14 cellular contexts compared by ENCODE assay signal in the genomic region with DNA sequence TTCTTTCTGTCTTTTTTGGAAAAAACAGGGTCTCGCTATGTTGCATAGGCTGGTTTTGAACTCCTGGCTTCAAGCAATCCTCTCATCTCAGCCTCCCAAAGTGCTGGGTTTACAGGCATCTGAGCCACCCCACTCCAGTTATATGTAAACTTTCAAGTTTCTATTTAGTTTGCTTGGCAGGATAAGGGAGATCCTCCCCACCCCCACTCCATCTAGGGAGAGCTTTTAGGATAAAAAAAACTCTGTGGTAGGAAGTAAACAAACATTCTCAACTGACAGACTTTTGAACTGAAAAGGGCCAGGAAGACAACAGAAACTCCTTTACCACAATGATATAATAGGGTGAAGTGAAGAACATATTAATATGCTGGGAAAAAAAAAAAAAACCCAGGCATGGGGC. TPM values are rescaled to one million over a fixed set of nuclear protein-coding genes. Genes with fewer than 3 reads are reported as not detected.
A peak's percentile ranks its signal among the peaks of the same experiment; 100 is the strongest.
DNase-seq lines count a peak whose midpoint lies in the region; ATAC-seq lines count a peak whose summit lies in the region.
"Had no signal": no experiment of that assay in that cellular context is flagged by ENCODE, and none has a peak within 500 bp of the region (broad histone marks: within the 10 kb centered on the region; RNA-seq: fewer than 3 reads in every experiment).

No MANE protein-coding gene starts in this region.

- H3K27ac Mint-ChIP-seq in T-helper 17 cell = peak overlapping the region; percentile 37
- H3K27ac Mint-ChIP-seq: neural progenitor cell had no signal

- H2AK5ac ChIP-seq in mesenchymal stem cell (ENCODE audit: low read length, severe bottlenecking) = peak overlapping the region; percentile 27

- H3K4me1 ChIP-seq in BLaER1 treated with 17β-estradiol and CSF1 and Interleukin-3, amounts not matched to agents 10 nM and 100 nM = peaks cover 33 to 93% (median 66%) of the 10 kb centered on the region in 10 experiments
- H3K4me1 ChIP-seq in HUES48 (ENCODE audit: control insufficient read depth, insufficient read depth, low read length) (peaks cover 42% of the 10 kb centered on the region), mesenchymal stem cell (ENCODE audit: control insufficient read depth, insufficient read depth, low read depth, low read length) (peaks cover 4% of the 10 kb centered on the region)

- no peaks in the 10 kb centered on the region for H3K79me1 ChIP-seq in mesenchymal stem cell (replicated peaks; ENCODE audit: low read length, poor library complexity, severe bottlenecking)

- no peak for ATAC-seq in T-helper 17 cell
- no peak for ATAC-seq in GM21786 (IDR thresholded peaks at IDR 0.05; ENCODE audit: unreplicated experiment)
- ATAC-seq in HG02678 (IDR thresholded peaks at IDR 0.05; ENCODE audit: unreplicated experiment) = no peak

- no peak overlapping the region for H3K23ac ChIP-seq in mesenchymal stem cell (ENCODE audit: low read length in 2 of 2)

- H2BK12ac ChIP-seq in mesenchymal stem cell (ENCODE audit: low read length in 2 of 2) = no peak overlapping the region

- no peaks in the 10 kb centered on the region for H3K27me3 ChIP-seq in BLaER1 treated with 17β-estradiol and CSF1 and Interleukin-3, amounts not matched to agents 10 nM and 100 nM
- H3K27me3 ChIP-seq in HUES48 (ENCODE audit: control insufficient read depth, insufficient read depth, low read length) (no peaks in the 10 kb centered on the region), mesenchymal stem cell (ENCODE audit: control insufficient read depth in 1 of 2, insufficient read depth in 1 of 2, low read length in 2 of 2) (no peaks in the 10 kb centered on the region)
- H3K27me3 ChIP-seq: neural progenitor cell had no signal

- H3K36me3 Mint-ChIP-seq in T-helper 17 cell (ENCODE audit: low read depth) = peaks cover 7% of the 10 kb centered on the region
- H3K36me3 Mint-ChIP-seq: neural progenitor cell had no signal

- no peak overlapping the region for H3K4me3 Mint-ChIP-seq in T-helper 17 cell
- H3K4me3 Mint-ChIP-seq: neural progenitor cell had no signal

- no peak overlapping the region for H4K8ac ChIP-seq in mesenchymal stem cell (ENCODE audit: low read length)

- no peak overlapping the region for H2BK120ac ChIP-seq in mesenchymal stem cell (ENCODE audit: low read depth, low read length)

- peaks cover 6 to 33% (median 22%) of the 10 kb centered on the region in 11 experiments for H3K9me3 ChIP-seq in BLaER1 treated with 17β-estradiol and CSF1 and Interleukin-3, amounts not matched to agents 10 nM and 100 nM (replicated peaks in 1 of 11)
- H3K9me3 ChIP-seq in HUES48 (ENCODE audit: control insufficient read depth, insufficient read depth, low read length) (no peaks in the 10 kb centered on the region), T-helper 17 cell (ENCODE audit: control insufficient read depth, low read length, poor library complexity, severe bottlenecking) (no peaks in the 10 kb centered on the region), mesenchymal stem cell (ENCODE audit: control insufficient read depth, low read length) (no peaks in the 10 kb centered on the region)
- H3K9me3 ChIP-seq: left ventricle myocardium inferior, mucosa of descending colon had no signal

- H3K14ac ChIP-seq in mesenchymal stem cell (ENCODE audit: low read length in 2 of 2) = no peak overlapping the region

- peaks cover 0 to 9% (median 0%) of the 10 kb centered on the region in 11 experiments; a peak in 1 of 22 replicates for H3K36me3 ChIP-seq in BLaER1 treated with 17β-estradiol and CSF1 and Interleukin-3, amounts not matched to agents 10 nM and 100 nM
- H3K36me3 ChIP-seq in HUES48 (ENCODE audit: control insufficient read depth, insufficient read depth, low read length) (no peaks in the 10 kb centered on the region), mesenchymal stem cell (ENCODE audit: control insufficient read depth in 1 of 2, insufficient read depth in 2 of 2, low read depth in 1 of 2, low read length in 2 of 2) (no peaks in the 10 kb centered on the region)
- H3K36me3 ChIP-seq: left ventricle myocardium inferior, neural progenitor cell had no signal

- DNase-seq in T-helper 17 cell (no peak), mesenchymal stem cell (no peak), dedifferentiated amniotic fluid mesenchymal stem cell (ENCODE audit: extremely low spot score) (no peak), NCI-H2171 (lab: John Stamatoyannopoulos, UW) (no peak)
- DNase-seq: GOT3, left ventricle myocardium inferior, NCI-H1436 treated with DMSO at 0.1 percent for 48 hours, NCI-H2227 treated with DMSO at 0.1 percent for 48 hours had no signal

- no peak overlapping the region for H3K4ac ChIP-seq in mesenchymal stem cell (ENCODE audit: low read depth in 1 of 2, low read length in 2 of 2)

- H2BK15ac ChIP-seq in mesenchymal stem cell (ENCODE audit: low read depth, poor library complexity, severe bottlenecking) = no peak overlapping the region

- H2AFZ ChIP-seq in mesenchymal stem cell (ENCODE audit: low read depth, low read length) = no peak overlapping the region
- H2AFZ ChIP-seq: neural progenitor cell had no signal

- peak overlapping the region in 2 of 10 experiments; percentile 20 to 26; a peak in 2 of 20 replicates for H3K4me3 ChIP-seq in BLaER1 treated with 17β-estradiol and CSF1 and Interleukin-3, amounts not matched to agents 10 nM and 100 nM
- H3K4me3 ChIP-seq in HUES48 (ENCODE audit: low read depth, low read length) (no peak overlapping the region), mesenchymal stem cell (ENCODE audit: insufficient read depth in 1 of 2, low read depth in 1 of 2, low read length in 2 of 2) (no peak overlapping the region)
- H3K4me3 ChIP-seq: left ventricle myocardium inferior, mucosa of descending colon, neural progenitor cell had no signal

- no peak overlapping the region for H4K91ac ChIP-seq in mesenchymal stem cell (ENCODE audit: low read length)

- H3K27ac ChIP-seq in BLaER1 treated with 17β-estradiol and CSF1 and Interleukin-3, amounts not matched to agents 10 nM and 100 nM = peak overlapping the region in 8 of 11 experiments; percentile 25 to 59 (median 48); a peak in 14 of 22 replicates
- H3K27ac ChIP-seq in HUES48 (ENCODE audit: low read depth, low read length) (peak overlapping the region; percentile 14), mesenchymal stem cell (ENCODE audit: low read length, poor library complexity, severe bottlenecking) (peak overlapping the region; percentile 34)
- H3K27ac ChIP-seq: left ventricle myocardium inferior, neural progenitor cell had no signal

- no peak overlapping the region for H2BK5ac ChIP-seq in mesenchymal stem cell (ENCODE audit: low read depth, low read length, poor library complexity, severe bottlenecking)

- H3K4me2 ChIP-seq in BLaER1 treated with 17β-estradiol and CSF1 and Interleukin-3, amounts not matched to agents 10 nM and 100 nM = peak overlapping the region; percentile 24 to 74 (median 70); a peak in 20 of 22 replicates
- H3K4me2 ChIP-seq in mesenchymal stem cell (ENCODE audit: low read length, poor library complexity, severe bottlenecking) = no peak overlapping the region
- H3K4me2 ChIP-seq: neural progenitor cell had no signal

- H4K20me1 ChIP-seq in BLaER1 treated with 17β-estradiol and CSF1 and Interleukin-3, amounts not matched to agents 10 nM and 100 nM = no peaks in the 10 kb centered on the region

- WGBS in mesenchymal stem cell = 100% methylated on average over 1 of the region's 1 CpG

- peaks cover 18% of the 10 kb centered on the region for H3K4me1 Mint-ChIP-seq in T-helper 17 cell

- H3K27me3 Mint-ChIP-seq in T-helper 17 cell = peaks cover 9% of the 10 kb centered on the region

- peak overlapping the region in 1 of 2 experiments; percentile 60 for H3K18ac ChIP-seq in mesenchymal stem cell (ENCODE audit: low read depth in 1 of 2, low read length in 2 of 2)

- H3K9ac ChIP-seq in BLaER1 treated with 17β-estradiol and CSF1 and Interleukin-3, amounts not matched to agents 10 nM and 100 nM = 0 out of 22 replicates have a peak overlapping the region, but pooled peaks of 2 of the 11 experiments have one; percentile 12 to 17
- H3K9ac ChIP-seq in HUES48 (ENCODE audit: low read depth, low read length) (no peak overlapping the region), mesenchymal stem cell (ENCODE audit: low read length) (peak overlapping the region; percentile 82)
- H3K9ac ChIP-seq: neural progenitor cell had no signal

RNA-seq across cellular contexts. Expression of a gene that starts 41.0 kb away (rescaled TPM):
- 10 to 100 TPM; 35.5 to 46.2 TPM for total RNA-seq in T-helper 17 cell
- 15.3 TPM for polyA plus RNA-seq in mesenchymal stem cell (2013, experiment 1 of 2)
- 15.0 TPM for polyA plus RNA-seq in mesenchymal stem cell (2013, experiment 2 of 2)
